21 cellular contexts compared by ENCODE assay signal in genomic region chr4:95077864-95078263, GRCh38.
DNase-seq lines count a peak whose midpoint lies in the region; ATAC-seq and TF ChIP-seq lines count a peak whose summit lies in the region.
"Had no signal": no experiment of that assay in that cellular context is flagged by ENCODE, and none has a peak within 500 bp of the region (broad histone marks: within the 10 kb centered on the region; RNA-seq: fewer than 3 reads in every experiment).

No MANE protein-coding gene starts in this region.

- POLR2A ChIA-PET in GM10248 (lab: Yijun Ruan, JAX): no interaction called here

- CTCF ChIA-PET in GM10248 (lab: Yijun Ruan, JAX): interaction anchor here (1.1 to 1.8 kb wide), 3 partner anchors 10 to 40 kb away, joined by 3 to 4 read pairs (median 3); no protein-coding TSS in a partner anchor

- no peak for TF ChIP-seq EP300 in ovary (IDR thresholded peaks at IDR 0.05)

- H3K4me1 ChIP-seq in RWPE2 (ENCODE audit: insufficient read depth, poor library complexity, severe bottlenecking) (no peaks in the 10 kb centered on the region), left lung (no peaks in the 10 kb centered on the region), ovary (ENCODE audit: insufficient read depth) (no peaks in the 10 kb centered on the region)

- no peak overlapping the region for H3K27ac ChIP-seq in RWPE2 (ENCODE audit: poor library complexity, severe bottlenecking)
- no peak overlapping the region for H3K27ac ChIP-seq in left lung
- H3K27ac ChIP-seq in ovary: no peak overlapping the region

- ATAC-seq in RWPE2 (ENCODE audit: low read depth) (peak; percentile 64; the same call in 2 of the 3 replicates), left lung (peak; percentile 61)
- ATAC-seq: GM23338, HCT116, K562, SK-N-SH treated with all-trans-retinoic acid at 6 μM for 48 hours had no signal

- no peaks in the 10 kb centered on the region for H3K36me3 ChIP-seq in RWPE2 (ENCODE audit: low read depth)
- no peaks in the 10 kb centered on the region for H3K36me3 ChIP-seq in left lung
- H3K36me3 ChIP-seq in ovary: no peaks in the 10 kb centered on the region

- 78 to 90% (median 85%) methylated on average over 1 of the region's 1 CpG for WGBS in ovary, 3 donors

- TF ChIP-seq POLR2A in ovary (IDR thresholded peaks at IDR 0.05): no peak

- intact Hi-C loops in left lung (cut with DNase I): no loop called here
- intact Hi-C loops in ovary (cut with DNase I): no loop called here

- H3K27me3 ChIP-seq in RWPE2 (ENCODE audit: insufficient read depth, poor library complexity, severe bottlenecking) (no peaks in the 10 kb centered on the region), left lung (no peaks in the 10 kb centered on the region), ovary (no peaks in the 10 kb centered on the region)

- H3K4me3 ChIP-seq in RWPE2 (ENCODE audit: severe bottlenecking) (no peak overlapping the region), choroid plexus epithelial cell (ENCODE audit: low read depth, low read length) (no peak overlapping the region), left lung (no peak overlapping the region), ovary (no peak overlapping the region)
- H3K4me3 ChIP-seq: GM23338, K562 had no signal

- no peak for TF ChIP-seq CTCF in RWPE2 (IDR thresholded peaks at IDR 0.05; ENCODE audit: poor library complexity, severe bottlenecking)
- no peak for TF ChIP-seq CTCF in choroid plexus epithelial cell (conservative IDR thresholded peaks at IDR 0.05; ENCODE audit: low read depth, low read length)
- no peak for TF ChIP-seq CTCF in left lung (IDR thresholded peaks at IDR 0.05)
- TF ChIP-seq CTCF in ovary (IDR thresholded peaks at IDR 0.05): no peak
- TF ChIP-seq CTCF in GM10248 (IDR thresholded peaks at IDR 0.05; ENCODE audit: control extremely low read depth, extremely low read depth, low read depth, missing control alignments): no peak

- DNase-seq in HCEC 1CT (peak; percentile 38), RWPE2 (ENCODE audit: low spot score) (no peak), choroid plexus epithelial cell (ENCODE audit: low read depth) (peak; percentile 79), left lung (no peak), ovary (no peak), GM10248 (ENCODE audit: extremely low spot score) (no peak), hypothalamus (lab: John Stamatoyannopoulos, UW) (no peak), T-helper 2 cell (no peak)
- DNase-seq: C1 segment of cervical spinal cord; GDM1; NCI-H1105 treated with DMSO at 0.1 percent for 48 hours; NCI-H1694; NCI-H510A; NCI-H748 treated with DMSO at 0.1 percent for 48 hours; NK-92 treated with Interleukin-12 subunit alpha and Interleukin-12 subunit beta, amount 100 ng/mL, for 24 hours; RPMI8226; SIG-M5 had no signal

- H3K9me3 ChIP-seq in RWPE2 (ENCODE audit: severe bottlenecking): no peaks in the 10 kb centered on the region
- H3K9me3 ChIP-seq in left lung: no peaks in the 10 kb centered on the region
- no peaks in the 10 kb centered on the region for H3K9me3 ChIP-seq in ovary

Comparison
In these comparisons a context has a peak if more than half of its experiments do, and no peak if none do; other contexts are left out.
1. DNase-seq: peak in HCEC 1CT (single experiment) and choroid plexus epithelial cell (single experiment); none in RWPE2 (single experiment), left lung (0 of 2), ovary (0 of 5), GM10248 (single experiment), hypothalamus (0 of 51) and T-helper 2 cell (0 of 5).